Comparison of ENCODE assay signal across 21 cellular contexts in genomic region chr10:127338391-127339108, GRCh38.
DNase-seq lines count a peak whose midpoint lies in the region; ATAC-seq, FAIRE-seq and TF ChIP-seq lines count a peak whose summit lies in the region.
"Had no signal": no experiment of that assay in that cellular context is flagged by ENCODE, and none has a peak within 500 bp of the region (broad histone marks: within the 10 kb centered on the region; RNA-seq: fewer than 3 reads in every experiment).

No MANE protein-coding gene starts in this region.

- CTCF ChIA-PET in H1 (lab: Charles Lee; ENCODE audit: partially characterized antibody) (interaction anchor here (1.0 kb wide), 1 partner anchor 95 kb away, joined by 3 read pairs; no protein-coding TSS in a partner anchor), Caco-2 (lab: Charles Lee) (no interaction called here)

- no peak overlapping the region for H3K14ac ChIP-seq in H1 (ENCODE audit: insufficient read length)

- H3K4ac ChIP-seq in H1 (replicated peaks; ENCODE audit: insufficient read length, low read depth, low read length) = no peak overlapping the region

- no peak overlapping the region for H3K4me2 ChIP-seq in H1 (ENCODE audit: insufficient read depth in 1 of 2, low read depth in 2 of 2, low read length in 2 of 2)

- no peak overlapping the region for H3K18ac ChIP-seq in H1 (ENCODE audit: extremely low read depth, low read length)

- no peak for FAIRE-seq in H1 (lab: Jason Lieb, UNC)

- H3K27me3 Mint-ChIP-seq in Caco-2 (ENCODE audit: insufficient read depth, unreplicated experiment) = no peaks in the 10 kb centered on the region
- H3K27me3 Mint-ChIP-seq: B cell; central memory CD8-positive, alpha-beta T cell; stimulated activated memory B cell treated with anti-CD40 and anti-IgM and Interleukin-4, amounts not matched to agents 10 μg/mL and 1 μg/mL and 100 μg/mL, for 72 hours had no signal

- no peaks in the 10 kb centered on the region for H4K20me1 ChIP-seq in H1 (replicated peaks in 1 of 2; ENCODE audit: control insufficient read depth in 1 of 2, insufficient read depth in 2 of 2, low read length in 2 of 2)

- no peak for TF ChIP-seq CTCF in H1 (IDR thresholded peaks at IDR 0.05; ENCODE audit: control extremely low read depth in 1 of 3, insufficient read depth in 1 of 3, low read depth in 1 of 3, low read length in 3 of 3)
- no peak for TF ChIP-seq CTCF in suprapubic skin (IDR thresholded peaks at IDR 0.05)
- no peak for TF ChIP-seq CTCF in Caco-2 (IDR thresholded peaks at IDR 0.05; ENCODE audit: insufficient read depth in 1 of 2, low read depth in 1 of 2, low read length in 1 of 2, severe bottlenecking in 1 of 2, unreplicated experiment in 1 of 2)

- no peak overlapping the region for H2BK5ac ChIP-seq in H1 (ENCODE audit: low read depth, low read length)

- no peak overlapping the region for H4K5ac ChIP-seq in H1 (ENCODE audit: insufficient read length, low read depth, low read length)

- no peak overlapping the region for H3K56ac ChIP-seq in H1 (replicated peaks; ENCODE audit: insufficient read length, low read depth, low read length)

- no TSS peak for BruUV-seq in Caco-2 (replicated peaks; lab: Mats Ljungman, UMichigan)

- no peak overlapping the region for H3K9ac ChIP-seq in H1 (replicated peaks in 1 of 4; ENCODE audit: extremely low read depth in 1 of 4, low read depth in 3 of 4, low read length in 3 of 4)

- intact Hi-C loops in left ventricle myocardium superior (cut with micrococcal nuclease) (no loop called here), Caco-2 (cut with micrococcal nuclease; ENCODE audit: unreplicated experiment) (no loop called here)

- DNase-seq in GM04503 (ENCODE audit: low read depth) = peak; percentile 16
- no peak for DNase-seq in H1 (ENCODE audit: low read depth in 1 of 2, low spot score in 2 of 2)
- no peak for DNase-seq in left ventricle myocardium superior
- no peak for DNase-seq in suprapubic skin (ENCODE audit: low spot score in 2 of 2)
- no peak for DNase-seq in Caco-2
- DNase-seq: activated CD8-positive, alpha-beta memory T cell treated with anti-CD3 and anti-CD28 coated beads, Interleukin-2, amount 50 U/mL, for 48 hours; activated gamma-delta T cell treated with Interleukin-2 at 50 U/mL for 16 hours; adrenal gland; DND-41; erythroblast; NCI-H1092 treated with DMSO at 0.1 percent for 48 hours; NCI-H2081; Peyer's patch; stimulated activated CD4-positive, alpha-beta T cell treated with anti-CD3 and anti-CD28 coated beads, Interleukin-1b, Interleukin-23, amount 100 ng/mL, for 48 hours; thyroid gland had no signal

- no peak overlapping the region for H4K8ac ChIP-seq in H1 (ENCODE audit: extremely low read depth, insufficient read depth, low read length)

- H3K4me1 ChIP-seq in H1 (replicated peaks in 1 of 4; ENCODE audit: control insufficient read depth in 3 of 4, insufficient read depth in 4 of 4, low read length in 3 of 4) (peaks cover 0 to 11% (median 6%) of the 10 kb centered on the region in 4 experiments; a peak in 6 of 7 replicates), suprapubic skin (peaks cover 19% of the 10 kb centered on the region), Caco-2 (no peaks in the 10 kb centered on the region)
- H3K4me1 ChIP-seq: adrenal gland, Peyer's patch, thyroid gland had no signal

- peak; percentile 85 for ATAC-seq in left ventricle myocardium superior
- no peak for ATAC-seq in HG02885 (IDR thresholded peaks at IDR 0.05; ENCODE audit: poor library complexity, unreplicated experiment)
- ATAC-seq in GM19467 (IDR thresholded peaks at IDR 0.05; ENCODE audit: unreplicated experiment) = no peak

- no peak overlapping the region for H2AK5ac ChIP-seq in H1 (ENCODE audit: low read depth, low read length)

- H3K4me3 ChIP-seq in H1 (ENCODE audit: extremely low read depth in 1 of 4, insufficient read depth in 2 of 4, low read depth in 3 of 4, low read length in 4 of 4) (no peak overlapping the region), suprapubic skin (no peak overlapping the region), Caco-2 (ENCODE audit: low read depth, low read length) (no peak overlapping the region)
- H3K4me3 ChIP-seq: adrenal gland, Peyer's patch, thyroid gland had no signal

- no peaks in the 10 kb centered on the region for H3K23me2 ChIP-seq in H1 (ENCODE audit: low read depth, low read length)

- no peak overlapping the region for H3K23ac ChIP-seq in H1 (ENCODE audit: insufficient read length)

- no peak overlapping the region for H2AFZ ChIP-seq in H1 (ENCODE audit: low read length)

- H2BK120ac ChIP-seq in H1 (replicated peaks; ENCODE audit: low read depth, low read length) = no peak overlapping the region

- H3K27me3 ChIP-seq in H1 (replicated peaks in 1 of 4; ENCODE audit: control insufficient read depth in 3 of 4, extremely low read depth in 1 of 4, insufficient read depth in 3 of 4, low read length in 3 of 4) (no peaks in the 10 kb centered on the region), suprapubic skin (no peaks in the 10 kb centered on the region), Caco-2 (replicated peaks; ENCODE audit: control insufficient read depth, insufficient read depth, low read length) (no peaks in the 10 kb centered on the region)
- H3K27me3 ChIP-seq: adrenal gland, Peyer's patch, thyroid gland had no signal

- H2BK20ac ChIP-seq in H1 (ENCODE audit: low read length) = no peak overlapping the region

- no peak overlapping the region for H3K27ac Mint-ChIP-seq in Caco-2 (ENCODE audit: unreplicated experiment)
- H3K27ac Mint-ChIP-seq: stimulated activated memory B cell treated with anti-CD40 and anti-IgM and Interleukin-4, amounts not matched to agents 10 μg/mL and 1 μg/mL and 100 μg/mL, for 72 hours had no signal

- no peak overlapping the region for H4K91ac ChIP-seq in H1 (replicated peaks; ENCODE audit: insufficient read length, low read length)

- H3K36me3 ChIP-seq in H1 (ENCODE audit: control insufficient read depth in 2 of 4, insufficient read depth in 4 of 4, low read length in 3 of 4) (no peaks in the 10 kb centered on the region; a peak in 1 of 8 replicates), suprapubic skin (peaks cover 2% of the 10 kb centered on the region), Caco-2 (ENCODE audit: control insufficient read depth, insufficient read depth, low read length) (no peaks in the 10 kb centered on the region; the same call in 1 of the 2 replicates)
- H3K36me3 ChIP-seq: adrenal gland, thyroid gland had no signal

- H3K4me3 Mint-ChIP-seq in Caco-2 (ENCODE audit: unreplicated experiment) = no peak overlapping the region
- H3K4me3 Mint-ChIP-seq: B cell; central memory CD8-positive, alpha-beta T cell; stimulated activated memory B cell treated with anti-CD40 and anti-IgM and Interleukin-4, amounts not matched to agents 10 μg/mL and 1 μg/mL and 100 μg/mL, for 72 hours had no signal

- no peak overlapping the region for H2BK12ac ChIP-seq in H1 (ENCODE audit: low read depth, low read length)

- POLR2A ChIA-PET in H1 (lab: Charles Lee; ENCODE audit: partially characterized antibody) (no interaction called here), Caco-2 (lab: Charles Lee) (no interaction called here)

- no peaks in the 10 kb centered on the region for H3K79me2 ChIP-seq in H1 (ENCODE audit: control insufficient read depth in 1 of 2, insufficient read depth in 2 of 2, low read length in 2 of 2)

- TF ChIP-seq POLR2A in H1 (IDR thresholded peaks at IDR 0.05; ENCODE audit: control extremely low read depth in 1 of 2, low read depth in 2 of 2, low read length in 2 of 2) (no peak), suprapubic skin (IDR thresholded peaks at IDR 0.05) (no peak)

- no peaks in the 10 kb centered on the region for H3K9me3 ChIP-seq in H1 (ENCODE audit: insufficient read depth in 2 of 2, low read depth in 1 of 2, low read length in 1 of 2)
- H3K9me3 ChIP-seq in suprapubic skin = no peaks in the 10 kb centered on the region
- H3K9me3 ChIP-seq in Caco-2 = no peaks in the 10 kb centered on the region
- H3K9me3 ChIP-seq: adrenal gland, Peyer's patch, thyroid gland had no signal

- H3K4me1 Mint-ChIP-seq in Caco-2 (ENCODE audit: low read depth, unreplicated experiment) = no peaks in the 10 kb centered on the region
- H3K4me1 Mint-ChIP-seq: B cell; central memory CD8-positive, alpha-beta T cell; stimulated activated memory B cell treated with anti-CD40 and anti-IgM and Interleukin-4, amounts not matched to agents 10 μg/mL and 1 μg/mL and 100 μg/mL, for 72 hours had no signal

- whole genome bisulfite sequencing in H1 (ENCODE audit: extremely low coverage in 1 of 2, insufficient coverage in 1 of 2, insufficient read length in 1 of 2, insufficient replicate concordance in 2 of 2, low coverage in 1 of 2, low lambda C conversion rate in 2 of 2, missing lambda C conversion rate in 1 of 2), 2 experiments = 95% methylated on average over 10 of the region's 10 CpGs; no CpG with 5 or more reads in 1 of the 2 experiments
- WGBS in suprapubic skin = 38% methylated on average over 10 of the region's 10 CpGs

- TF ChIP-seq EP300 in H1 (IDR thresholded peaks at IDR 0.05; ENCODE audit: borderline replicate concordance in 1 of 2, low read depth in 2 of 2, low read length in 2 of 2) (no peak), suprapubic skin (IDR thresholded peaks at IDR 0.05) (no peak)

- peaks cover 14% of the 10 kb centered on the region for H3K36me3 Mint-ChIP-seq in Caco-2 (ENCODE audit: insufficient read depth, unreplicated experiment)
- H3K36me3 Mint-ChIP-seq: stimulated activated memory B cell treated with anti-CD40 and anti-IgM and Interleukin-4, amounts not matched to agents 10 μg/mL and 1 μg/mL and 100 μg/mL, for 72 hours had no signal

- no peaks in the 10 kb centered on the region for H3K9me3 Mint-ChIP-seq in Caco-2 (ENCODE audit: unreplicated experiment)
- H3K9me3 Mint-ChIP-seq: central memory CD8-positive, alpha-beta T cell had no signal

- no peak for TF ChIP-seq RAD21 in H1 (IDR thresholded peaks at IDR 0.05 in 1 of 2, conservative IDR thresholded peaks at IDR 0.05 in 1 of 2; ENCODE audit: low read depth in 2 of 2, low read length in 2 of 2)

- H3K27ac ChIP-seq in H1 (ENCODE audit: low read depth, low read length) (no peak overlapping the region), suprapubic skin (peak overlapping the region; percentile 14)
- H3K27ac ChIP-seq: adrenal gland, Peyer's patch, thyroid gland, VCaP had no signal

- no peaks in the 10 kb centered on the region for H3K79me1 ChIP-seq in H1 (ENCODE audit: low read depth, low read length)

- no peak overlapping the region for H2BK15ac ChIP-seq in H1 (ENCODE audit: low read length)

TF ChIP-seq in H1, 55 proteins besides CTCF, POLR2A, EP300 and RAD21:
- TF ChIP-seq CEBPB (IDR thresholded peaks at IDR 0.05; ENCODE audit: low read depth, low read length) = peak; percentile 3; the same call in 1 of the 2 replicates
- no peak for TF ChIP-seq SIX5 (IDR thresholded peaks at IDR 0.05; ENCODE audit: low read depth, low read length)
- no peak for TF ChIP-seq SP2 (IDR thresholded peaks at IDR 0.05; ENCODE audit: low read length)
- no peak for TF ChIP-seq SP4 (IDR thresholded peaks at IDR 0.05; ENCODE audit: low read length)
- no peak for TF ChIP-seq SRF (IDR thresholded peaks at IDR 0.05; ENCODE audit: low read depth, low read length)
- TF ChIP-seq GABPA (IDR thresholded peaks at IDR 0.05; ENCODE audit: borderline replicate concordance, insufficient read depth, low read length) = no peak
- no peak for TF ChIP-seq SAP30 (IDR thresholded peaks at IDR 0.05; ENCODE audit: insufficient read depth, insufficient replicate concordance, low read length)
